In the genomic region with DNA sequence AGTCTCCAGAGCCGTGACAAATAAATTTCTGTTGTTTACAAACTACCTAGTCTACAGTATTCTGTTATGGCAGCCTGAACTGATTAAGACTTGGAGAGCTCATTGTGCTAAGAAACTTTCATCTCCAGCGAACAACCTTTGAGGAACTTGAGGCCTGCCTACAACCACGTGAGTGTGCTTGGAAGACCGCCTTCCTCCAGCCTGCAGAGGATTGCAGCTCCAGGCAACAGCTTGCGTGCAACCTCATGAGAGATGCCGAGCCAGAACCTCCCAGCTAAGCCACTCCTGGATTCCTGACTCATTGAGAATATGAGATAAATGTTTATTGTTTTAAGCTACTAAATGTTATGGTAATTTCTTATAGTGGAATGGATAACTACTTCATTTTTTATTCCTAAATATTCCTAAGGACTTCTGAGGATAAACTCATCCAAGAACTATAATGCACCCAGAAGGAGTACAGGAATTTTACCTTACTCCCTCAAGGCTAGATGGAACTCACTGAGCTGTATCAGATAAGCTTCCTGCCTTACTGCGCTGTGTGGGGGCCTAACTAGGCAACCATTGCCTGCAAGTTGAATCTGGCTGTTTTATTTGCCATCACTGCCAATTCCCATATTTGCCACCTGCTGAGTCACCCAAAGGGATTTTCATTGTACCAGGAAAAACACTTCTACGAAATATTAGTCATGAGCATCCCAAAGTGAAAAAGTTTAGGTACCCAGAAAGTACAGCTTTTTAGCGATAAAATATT, we compare ENCODE assay signal across 10 cellular contexts. TPM values are rescaled to one million over a fixed set of nuclear protein-coding genes. Genes with fewer than 3 reads are reported as not detected.
DNase-seq lines count a peak whose midpoint lies in the region; ATAC-seq and TF ChIP-seq lines count a peak whose summit lies in the region.
"Had no signal": no experiment of that assay in that cellular context is flagged by ENCODE, and none has a peak within 500 bp of the region (broad histone marks: within the 10 kb centered on the region; RNA-seq: fewer than 3 reads in every experiment).

No MANE protein-coding gene starts in this region.

- DNase-seq in HFFc6 (peak; percentile 99), brain pericyte (ENCODE audit: low read depth, low spot score) (peak; percentile 32), kidney epithelial cell (ENCODE audit: low read depth) (peak; percentile 74), suprapubic skin (ENCODE audit: low spot score in 2 of 2) (peak; percentile 80), activated T-cell treated with anti-CD3 and anti-CD28 coated beads for 4 hours (no peak), GM19240 (ENCODE audit: insufficient read length, low spot score) (no peak), NCI-H2081 (lab: John Stamatoyannopoulos, UW) (no peak)
- DNase-seq: activated CD4-positive, alpha-beta T cell treated with anti-CD3 and anti-CD28 coated beads, Interleukin-2, amount 50 U/mL, for 1 hour; NCI-H2171 treated with DMSO at 0.1 percent for 48 hours had no signal

- peak overlapping the region; percentile 80 for H3K4me3 Mint-ChIP-seq in HFFc6

- no peak overlapping the region for H3K4me3 ChIP-seq in kidney epithelial cell (ENCODE audit: low read depth, low read length)
- no peak overlapping the region for H3K4me3 ChIP-seq in suprapubic skin

- H3K27me3 ChIP-seq in kidney epithelial cell (ENCODE audit: control insufficient read depth, insufficient read depth, low read length), result no peaks in the 10 kb centered on the region
- no peaks in the 10 kb centered on the region for H3K27me3 ChIP-seq in suprapubic skin

- H3K4me1 ChIP-seq in suprapubic skin, result peaks cover 9% of the 10 kb centered on the region

- no peaks in the 10 kb centered on the region for H3K36me3 Mint-ChIP-seq in HFFc6 (ENCODE audit: low read depth)

- WGBS in suprapubic skin, result 29% methylated on average over 9 of the region's 9 CpGs

- no peaks in the 10 kb centered on the region for H3K9me3 ChIP-seq in suprapubic skin

- H3K27ac Mint-ChIP-seq in HFFc6, result peak overlapping the region; percentile 95

- no peaks in the 10 kb centered on the region for H3K9me3 Mint-ChIP-seq in HFFc6

- TF ChIP-seq POLR2A in suprapubic skin (IDR thresholded peaks at IDR 0.05), result no peak

- peak overlapping the region; percentile 57 for H3K27ac ChIP-seq in suprapubic skin

- H3K36me3 ChIP-seq in kidney epithelial cell (ENCODE audit: control insufficient read depth, insufficient read depth, low read length) (no peaks in the 10 kb centered on the region), suprapubic skin (no peaks in the 10 kb centered on the region)

- no peak for ATAC-seq in HG03565 (IDR thresholded peaks at IDR 0.05; ENCODE audit: unreplicated experiment)

- peaks cover 19% of the 10 kb centered on the region for H3K4me1 Mint-ChIP-seq in HFFc6 (ENCODE audit: low read depth)

- no peak for TF ChIP-seq EP300 in suprapubic skin (IDR thresholded peaks at IDR 0.05)

- no peak for TF ChIP-seq CTCF in HFFc6 (IDR thresholded peaks at IDR 0.05)
- TF ChIP-seq CTCF in kidney epithelial cell (IDR thresholded peaks at IDR 0.05; ENCODE audit: insufficient read depth, low read length, poor library complexity, severe bottlenecking), result no peak
- TF ChIP-seq CTCF in suprapubic skin (IDR thresholded peaks at IDR 0.05), result no peak

- H3K27me3 Mint-ChIP-seq in HFFc6 (ENCODE audit: insufficient read depth), result peaks cover 12% of the 10 kb centered on the region

RNA-seq across cellular contexts. Expression of a gene that starts 17.6 kb away (rescaled TPM):
- total RNA-seq in HFFc6 (2021; fragmentation: NEBNext Ultra II Directional; extraction: Animal tissue kit (Norgen Biotek cat#: 25700)), result not detected
- total RNA-seq in kidney epithelial cell, result not detected in 2 replicates
- 1 to 10 TPM in 1 of 4 donors, not detected in 3; 2.0 TPM for total RNA-seq in suprapubic skin

RNA-seq across cellular contexts. Expression of a gene that starts 42.2 kb away (rescaled TPM):
- 10 to 100 TPM; 61.0 to 71.0 (median 67.6) TPM for total RNA-seq in HFFc6 (2021; fragmentation: NEBNext Ultra II Directional; extraction: Animal tissue kit (Norgen Biotek cat#: 25700))
- 50.1 and 75.6 TPM in 2 replicates for total RNA-seq in kidney epithelial cell
- total RNA-seq in suprapubic skin, result 10 to 100 TPM; 41.8 to 57.8 (median 53.8) TPM

RNA-seq across cellular contexts. Expression of a gene that starts 42.3 kb away (rescaled TPM):
- 100 to 1,000 TPM in 4 of 6 experiments, 10 to 100 TPM in 2; 87.1 to 112 (median 103) TPM for total RNA-seq in HFFc6 (2021; fragmentation: NEBNext Ultra II Directional; extraction: Animal tissue kit (Norgen Biotek cat#: 25700))
- total RNA-seq in kidney epithelial cell (50.1 and 50.7 TPM in 2 replicates), suprapubic skin (10 to 100 TPM; 27.1 to 31.3 (median 29.1) TPM)

Comparison
In these comparisons a context has a peak if more than half of its experiments do, and no peak if none do; other contexts are left out.
1. DNase-seq: peak in HFFc6 (single experiment), brain pericyte (single experiment), kidney epithelial cell (single experiment) and suprapubic skin (2 of 2); none in activated T-cell treated with anti-CD3 and anti-CD28 coated beads for 4 hours (single experiment), GM19240 (single experiment) and NCI-H2081 (0 of 2).